ENCODE assay signal across 8 cellular contexts in the genomic region with DNA sequence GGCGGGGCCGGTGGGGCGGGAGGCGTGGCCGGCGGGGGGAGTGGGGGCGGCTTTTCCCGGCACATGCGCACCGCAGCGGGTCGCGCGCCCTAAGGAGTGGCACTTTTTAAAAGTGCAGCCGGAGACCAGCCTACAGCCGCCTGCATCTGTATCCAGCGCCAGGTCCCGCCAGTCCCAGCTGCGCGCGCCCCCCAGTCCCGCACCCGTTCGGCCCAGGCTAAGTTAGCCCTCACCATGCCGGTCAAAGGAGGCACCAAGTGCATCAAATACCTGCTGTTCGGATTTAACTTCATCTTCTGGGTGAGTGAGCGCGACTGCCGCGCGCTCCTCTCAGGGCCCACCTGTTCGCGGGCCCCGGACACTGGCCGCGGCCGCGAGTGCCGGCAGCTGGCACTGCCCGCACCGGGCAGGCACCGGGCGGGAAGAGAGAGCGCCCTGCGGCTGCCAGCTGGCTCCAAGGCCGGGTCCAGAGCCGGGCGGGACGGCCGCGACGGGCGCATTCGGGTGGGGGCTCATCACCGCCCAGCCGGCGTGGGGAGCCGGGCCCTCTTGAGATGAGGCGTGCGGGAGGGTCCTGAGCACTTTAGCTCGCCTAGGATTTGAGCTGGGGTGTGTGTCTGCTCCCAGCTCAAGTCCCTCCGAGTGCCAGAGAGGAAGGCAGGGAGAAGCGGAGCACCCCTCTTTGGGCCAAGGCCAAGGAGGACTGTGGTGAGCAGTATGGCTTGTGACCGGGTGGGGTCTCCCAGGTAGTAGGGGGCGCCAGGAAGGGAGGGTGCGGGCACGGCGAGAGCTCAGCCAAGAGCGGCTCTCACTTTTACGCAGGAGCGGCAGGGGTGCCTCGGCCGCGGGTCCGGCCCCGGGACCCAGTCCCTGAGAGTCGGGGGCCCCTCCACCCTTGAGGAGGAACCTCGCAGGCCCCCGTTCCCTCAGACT. TPM values are rescaled to one million over a fixed set of nuclear protein-coding genes. Genes with fewer than 3 reads are reported as not detected.
DNase-seq lines count a peak whose midpoint lies in the region; ATAC-seq and TF ChIP-seq lines count a peak whose summit lies in the region.

A gene with protein sequence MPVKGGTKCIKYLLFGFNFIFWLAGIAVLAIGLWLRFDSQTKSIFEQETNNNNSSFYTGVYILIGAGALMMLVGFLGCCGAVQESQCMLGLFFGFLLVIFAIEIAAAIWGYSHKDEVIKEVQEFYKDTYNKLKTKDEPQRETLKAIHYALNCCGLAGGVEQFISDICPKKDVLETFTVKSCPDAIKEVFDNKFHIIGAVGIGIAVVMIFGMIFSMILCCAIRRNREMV (plus strand): TSS at position 135 of the 933 bp plus-strand sequence. CDS start 100 bp downstream, at position 235.

- TF ChIP-seq CTCF in astrocyte of the spinal cord (IDR thresholded peaks at IDR 0.05; ENCODE audit: low read depth, low read length) = no peak

- peak within 1 kb of the TSS; percentile 74 for H3K4me3 ChIP-seq in astrocyte of the spinal cord (ENCODE audit: low read depth, low read length)

- in situ Hi-C loops in astrocyte of the spinal cord (cut with HindIII; ENCODE audit: low sequenced_read_pairs) = no loop called here

- ATAC-seq in HG03565 (IDR thresholded peaks at IDR 0.05; ENCODE audit: unreplicated experiment) = no peak
- no peak for ATAC-seq in GM18907 (IDR thresholded peaks at IDR 0.05; ENCODE audit: unreplicated experiment)

- DNase-seq in NCI-H1417 (lab: John Stamatoyannopoulos, UW) = peak; percentile 21 to 58 (median 53)
- DNase-seq in NCI-H1417 treated with DMSO at 0.1 percent for 48 hours (lab: John Stamatoyannopoulos, UW) = no peak
- peak; percentile 58 for DNase-seq in RPMI7951 (ENCODE audit: low read depth)
- DNase-seq in astrocyte of the spinal cord (ENCODE audit: low read depth, low spot score) = peak; percentile 57
- peak in 34 of 51 donors; percentile 21 to 79 (median 49) for DNase-seq in hypothalamus (lab: John Stamatoyannopoulos, UW)
- DNase-seq in retina = peak; percentile 67

RNA-seq across cellular contexts. Expression of the gene that starts here (rescaled TPM):
- 133 and 142 TPM in 2 replicates for total RNA-seq in RPMI7951 (2014; rRNA removed; shearing (Covaris generic))
